In genomic region chr17:45273551-45273957, GRCh38 we compare ENCODE assay signal across 22 cellular contexts. TPM values are rescaled to one million over a fixed set of nuclear protein-coding genes. Genes with fewer than 3 reads are reported as not detected.
DNase-seq lines count a peak whose midpoint lies in the region; ATAC-seq and TF ChIP-seq lines count a peak whose summit lies in the region.
"Had no signal": no experiment of that assay in that cellular context is flagged by ENCODE, and none has a peak within 500 bp of the region (broad histone marks: within the 10 kb centered on the region; RNA-seq: fewer than 3 reads in every experiment).

No MANE protein-coding gene starts in this region.

- no peak overlapping the region for H3K4me3 Mint-ChIP-seq in activated T-helper 17 cell treated with anti-CD3 and anti-CD28 coated beads, Interleukin-2, amount 50 U/mL, for 72 hours
- H3K4me3 Mint-ChIP-seq: neural crest cell had no signal

- no peak for TF ChIP-seq CTCF in right lobe of liver (IDR thresholded peaks at IDR 0.05)

- ATAC-seq in activated T-helper 17 cell treated with anti-CD3 and anti-CD28 coated beads, Interleukin-2, amount 50 U/mL, for 72 hours (replicated peaks): no peak
- peak; percentile 75 to 84 (median 78) for ATAC-seq in right lobe of liver
- ATAC-seq in GM21723 (IDR thresholded peaks at IDR 0.05; ENCODE audit: unreplicated experiment): no peak
- ATAC-seq: HCT116 had no signal

- TF ChIP-seq POLR2A in right lobe of liver (IDR thresholded peaks at IDR 0.05): no peak

- peak overlapping the region; percentile 38 for H3K27ac Mint-ChIP-seq in activated T-helper 17 cell treated with anti-CD3 and anti-CD28 coated beads, Interleukin-2, amount 50 U/mL, for 72 hours

- H3K9me3 ChIP-seq in right lobe of liver: no peaks in the 10 kb centered on the region
- H3K9me3 ChIP-seq: breast epithelium had no signal

- WGBS in right lobe of liver (ENCODE audit: insufficient coverage, low coverage, low lambda C conversion rate, missing lambda C conversion rate): 21% methylated on average over 3 of the region's 16 CpGs

- intact Hi-C loops in right lobe of liver (cut with DNase I): no loop called here

- peaks cover 92% of the 10 kb centered on the region for H3K36me3 Mint-ChIP-seq in activated T-helper 17 cell treated with anti-CD3 and anti-CD28 coated beads, Interleukin-2, amount 50 U/mL, for 72 hours (ENCODE audit: low read depth)

- H3K27ac ChIP-seq in right lobe of liver: peak overlapping the region in 2 of 3 donors; percentile 36 to 44
- H3K27ac ChIP-seq: coronary artery had no signal

- H3K27me3 ChIP-seq in H7 (ENCODE audit: control insufficient read depth, insufficient read depth, low read length) (no peaks in the 10 kb centered on the region), right lobe of liver (no peaks in the 10 kb centered on the region)
- H3K27me3 ChIP-seq: breast epithelium had no signal

- no peaks in the 10 kb centered on the region for H3K9me3 Mint-ChIP-seq in activated T-helper 17 cell treated with anti-CD3 and anti-CD28 coated beads, Interleukin-2, amount 50 U/mL, for 72 hours
- H3K9me3 Mint-ChIP-seq: neural crest cell had no signal

- H3K4me1 ChIP-seq in right lobe of liver: peaks cover 0 to 45% (median 24%) of the 10 kb centered on the region in 4 donors

- no peaks in the 10 kb centered on the region for H3K27me3 Mint-ChIP-seq in activated T-helper 17 cell treated with anti-CD3 and anti-CD28 coated beads, Interleukin-2, amount 50 U/mL, for 72 hours

- peaks cover 11% of the 10 kb centered on the region for H3K36me3 ChIP-seq in H7 (replicated peaks; ENCODE audit: control insufficient read depth, insufficient read depth, low read length)
- peaks cover 4 to 45% (median 14%) of the 10 kb centered on the region in 4 donors for H3K36me3 ChIP-seq in right lobe of liver

- no peaks in the 10 kb centered on the region for H3K4me1 Mint-ChIP-seq in activated T-helper 17 cell treated with anti-CD3 and anti-CD28 coated beads, Interleukin-2, amount 50 U/mL, for 72 hours

- DNase-seq in D341Med (ENCODE audit: low spot score) (peak; percentile 33), H7 (peak; percentile 43), right lobe of liver (peak; percentile 81), NCI-H2171 (lab: John Stamatoyannopoulos, UW) (no peak), NCI-H524 (lab: John Stamatoyannopoulos, UW) (no peak)
- DNase-seq: activated CD4-positive, alpha-beta T cell treated with anti-CD3 and anti-CD28 coated beads for 4 hours; GF-D8; KG1; NCI-H187 treated with DMSO at 0.1 percent for 48 hours; NCI-H226; NCI-H82; SIG-M5; stimulated activated CD4-positive, alpha-beta T cell treated with anti-CD3 and anti-CD28 coated beads, Interleukin-1b, Interleukin-23, amount 100 ng/mL, for 48 hours had no signal

- no peak overlapping the region for H3K4me3 ChIP-seq in H7 (ENCODE audit: insufficient read depth, low read depth, low read length)
- no peak overlapping the region for H3K4me3 ChIP-seq in right lobe of liver
- H3K4me3 ChIP-seq: breast epithelium, coronary artery had no signal

RNA-seq across cellular contexts. Expression of gene SPATA32, which starts 11.7 kb away (rescaled TPM):
- total RNA-seq in H7 (2014; rRNA removed; shearing (Covaris generic)): 0.24 TPM in 1 of 2 replicates, not detected in the other
- under 1 TPM; 0.13 to 0.32 TPM for total RNA-seq in activated T-helper 17 cell treated with anti-CD3 and anti-CD28 coated beads, Interleukin-2, amount 50 U/mL, for 72 hours
- not detected for total RNA-seq in right lobe of liver
- total RNA-seq: OCI-LY7, skeletal muscle tissue, temporal lobe had no signal

RNA-seq across cellular contexts. Expression of gene MAP3K14, which starts 43.3 kb away (rescaled TPM):
- 1.6 TPM in 2 replicates for total RNA-seq in H7 (2014; rRNA removed; shearing (Covaris generic))
- total RNA-seq in activated T-helper 17 cell treated with anti-CD3 and anti-CD28 coated beads, Interleukin-2, amount 50 U/mL, for 72 hours: 10 to 100 TPM; 36.3 to 49.5 TPM
- total RNA-seq in right lobe of liver: 1 to 10 TPM; 4.8 to 7.8 (median 6.3) TPM

RNA-seq across cellular contexts. Expression of gene FMNL1, which starts 51.9 kb away (rescaled TPM):
- total RNA-seq in H7 (2014; rRNA removed; shearing (Covaris generic)): 1.7 and 2.4 TPM in 2 replicates
- total RNA-seq in activated T-helper 17 cell treated with anti-CD3 and anti-CD28 coated beads, Interleukin-2, amount 50 U/mL, for 72 hours: 100 to 1,000 TPM; 262 to 496 TPM
- 1 to 10 TPM; 3.7 to 10.0 (median 5.1) TPM for total RNA-seq in right lobe of liver

Comparison
In these comparisons a context has a peak if more than half of its experiments do, and no peak if none do; other contexts are left out.
1. DNase-seq: peak in D341Med (single experiment), H7 (single experiment) and right lobe of liver (3 of 3); none in NCI-H2171 (single experiment) and NCI-H524 (0 of 2).
2. ATAC-seq: peak in right lobe of liver (4 of 4); none in activated T-helper 17 cell treated with anti-CD3 and anti-CD28 coated beads, Interleukin-2, amount 50 U/mL, for 72 hours (single experiment) and GM21723 (single experiment).
3. RNA of gene MAP3K14, which starts 43.3 kb away (total RNA-seq): 36.3 to 49.5 TPM in activated T-helper 17 cell treated with anti-CD3 and anti-CD28 coated beads, Interleukin-2, amount 50 U/mL, for 72 hours; 4.8 to 7.8 TPM in right lobe of liver and 1.6 TPM in H7; every median in the first group is over 4 times any median in the second.
4. RNA of gene FMNL1, which starts 51.9 kb away (total RNA-seq): 262 to 496 TPM in activated T-helper 17 cell treated with anti-CD3 and anti-CD28 coated beads, Interleukin-2, amount 50 U/mL, for 72 hours; 3.7 to 10.0 TPM in right lobe of liver and 1.7 to 2.4 TPM in H7; every median in the first group is over 10 times any median in the second.